Comparison of ENCODE assay signal across 12 cellular contexts in genomic region chr15:75350601-75351331, GRCh38. TPM values are rescaled to one million over a fixed set of nuclear protein-coding genes. Genes with fewer than 3 reads are reported as not detected.
DNase-seq lines count a peak whose midpoint lies in the region; ATAC-seq and FAIRE-seq lines count a peak whose summit lies in the region.
"Had no signal": no experiment of that assay in that cellular context is flagged by ENCODE, and none has a peak within 500 bp of the region (broad histone marks: within the 10 kb centered on the region; RNA-seq: fewer than 3 reads in every experiment).

No MANE protein-coding gene starts in this region.

- no peak for ATAC-seq in CD4-positive, CD25-positive, alpha-beta regulatory T cell (ENCODE audit: low read depth in 2 of 2)
- ATAC-seq in memory B cell (ENCODE audit: low read depth) (no peak), HG03521 (IDR thresholded peaks at IDR 0.05; ENCODE audit: unreplicated experiment) (no peak), HG03108 (IDR thresholded peaks at IDR 0.05; ENCODE audit: unreplicated experiment) (no peak)
- ATAC-seq: sciatic nerve had no signal

- CTCF ChIA-PET in activated CD4-positive, alpha-beta memory T cell treated with anti-CD3 and anti-CD28 coated beads for 36 hours (lab: Charles Lee): no interaction called here

- H3K27me3 ChIP-seq in CD4-positive, CD25-positive, alpha-beta regulatory T cell (ENCODE audit: control insufficient read depth, insufficient read depth, low read length): no peaks in the 10 kb centered on the region

- POLR2A ChIA-PET in activated CD4-positive, alpha-beta memory T cell treated with anti-CD3 and anti-CD28 coated beads for 36 hours (lab: Charles Lee): interaction anchor here (0.5 kb wide), 1 partner anchor 91 kb away, joined by 4 read pairs; no protein-coding TSS in a partner anchor

- H3K4me1 ChIP-seq in CD4-positive, CD25-positive, alpha-beta regulatory T cell (ENCODE audit: control insufficient read depth, insufficient read depth, low read length, poor library complexity, severe bottlenecking): peaks cover 32% of the 10 kb centered on the region

- H3K36me3 ChIP-seq in CD4-positive, CD25-positive, alpha-beta regulatory T cell (ENCODE audit: control insufficient read depth, insufficient read depth, low read length): peaks cover 8% of the 10 kb centered on the region
- H3K36me3 ChIP-seq: WERI-Rb-1 had no signal

- DNase-seq in CD4-positive, CD25-positive, alpha-beta regulatory T cell: no peak
- DNase-seq in Daoy (ENCODE audit: low read depth) (peak; percentile 22), memory B cell (ENCODE audit: low spot score in 2 of 2) (no peak), urothelium cell line (ENCODE audit: low spot score) (no peak)
- peak; percentile 24 for DNase-seq in activated CD4-positive, alpha-beta memory T cell treated with anti-CD3 and anti-CD28 coated beads for 36 hours
- DNase-seq: NCI-H2227 treated with DMSO at 0.1 percent for 48 hours, WERI-Rb-1 had no signal

- no peak for FAIRE-seq in urothelium cell line (lab: Jason Lieb, UNC)
- FAIRE-seq: colon had no signal

- H3K27ac Mint-ChIP-seq in CD4-positive, CD25-positive, alpha-beta regulatory T cell: peak overlapping the region; percentile 96 to 97 (median 96)
- peak overlapping the region; percentile 79 for H3K27ac Mint-ChIP-seq in activated CD4-positive, alpha-beta memory T cell treated with anti-CD3 and anti-CD28 coated beads for 36 hours
- H3K27ac Mint-ChIP-seq in memory B cell: peak overlapping the region; percentile 99

- H3K36me3 Mint-ChIP-seq in CD4-positive, CD25-positive, alpha-beta regulatory T cell: no peaks in the 10 kb centered on the region
- H3K36me3 Mint-ChIP-seq in activated CD4-positive, alpha-beta memory T cell treated with anti-CD3 and anti-CD28 coated beads for 36 hours: peaks cover 7% of the 10 kb centered on the region
- peaks cover 6% of the 10 kb centered on the region for H3K36me3 Mint-ChIP-seq in memory B cell

- H3K9me3 Mint-ChIP-seq in CD4-positive, CD25-positive, alpha-beta regulatory T cell: peaks cover 0 to 11% (median 5%) of the 10 kb centered on the region in 7 donors
- peaks cover 8% of the 10 kb centered on the region for H3K9me3 Mint-ChIP-seq in activated CD4-positive, alpha-beta memory T cell treated with anti-CD3 and anti-CD28 coated beads for 36 hours
- H3K9me3 Mint-ChIP-seq in memory B cell: peaks cover 5% of the 10 kb centered on the region

- no peak overlapping the region for H3K4me3 ChIP-seq in CD4-positive, CD25-positive, alpha-beta regulatory T cell (ENCODE audit: low read depth, low read length)
- H3K4me3 ChIP-seq: thoracic aorta had no signal

- peaks cover 0 to 18% of the 10 kb centered on the region in 2 experiments for H3K9me3 ChIP-seq in CD4-positive, CD25-positive, alpha-beta regulatory T cell (ENCODE audit: control insufficient read depth in 2 of 2, low read length in 2 of 2)
- H3K9me3 ChIP-seq: thoracic aorta had no signal

- intact Hi-C loops in activated CD4-positive, alpha-beta memory T cell treated with anti-CD3 and anti-CD28 coated beads for 36 hours (cut with micrococcal nuclease): loop anchor here (2.0 kb wide), 1 partner anchor 100 kb away; the partner anchor contains the start of gene SIN3A

- peak overlapping the region in 2 of 4 donors; percentile 57 to 59 for H3K4me3 Mint-ChIP-seq in CD4-positive, CD25-positive, alpha-beta regulatory T cell
- no peak overlapping the region for H3K4me3 Mint-ChIP-seq in activated CD4-positive, alpha-beta memory T cell treated with anti-CD3 and anti-CD28 coated beads for 36 hours
- no peak overlapping the region for H3K4me3 Mint-ChIP-seq in memory B cell

- H3K27me3 Mint-ChIP-seq in CD4-positive, CD25-positive, alpha-beta regulatory T cell: peaks cover 21% of the 10 kb centered on the region
- no peaks in the 10 kb centered on the region for H3K27me3 Mint-ChIP-seq in activated CD4-positive, alpha-beta memory T cell treated with anti-CD3 and anti-CD28 coated beads for 36 hours
- no peaks in the 10 kb centered on the region for H3K27me3 Mint-ChIP-seq in memory B cell

- peaks cover 12 to 45% (median 20%) of the 10 kb centered on the region in 4 donors for H3K4me1 Mint-ChIP-seq in CD4-positive, CD25-positive, alpha-beta regulatory T cell
- H3K4me1 Mint-ChIP-seq in activated CD4-positive, alpha-beta memory T cell treated with anti-CD3 and anti-CD28 coated beads for 36 hours (ENCODE audit: low read depth): peaks cover 28% of the 10 kb centered on the region
- H3K4me1 Mint-ChIP-seq in memory B cell: peaks cover 23% of the 10 kb centered on the region

- H3K27ac ChIP-seq in CD4-positive, CD25-positive, alpha-beta regulatory T cell (ENCODE audit: insufficient read depth, low read length, poor library complexity, severe bottlenecking): peak overlapping the region; percentile 70
- H3K27ac ChIP-seq: thoracic aorta, WERI-Rb-1 had no signal

RNA-seq across cellular contexts. Expression of gene NEIL1, which starts 3.9 kb away (rescaled TPM):
- total RNA-seq in CD4-positive, CD25-positive, alpha-beta regulatory T cell: 23.7 TPM
- polyA plus RNA-seq in CD4-positive, CD25-positive, alpha-beta regulatory T cell: 1 to 10 TPM; 1.1 to 3.4 (median 1.4) TPM
- not detected in 2 replicates for total RNA-seq in Daoy (2014; rRNA removed; shearing (Covaris generic))
- total RNA-seq in activated CD4-positive, alpha-beta memory T cell treated with anti-CD3 and anti-CD28 coated beads for 36 hours: 10 to 100 TPM in 1 of 2 experiments, 1 to 10 TPM in 1; 9.8 to 10.1 TPM

RNA-seq across cellular contexts. Expression of gene COMMD4, which starts 14.9 kb away (rescaled TPM):
- 30.3 TPM for total RNA-seq in CD4-positive, CD25-positive, alpha-beta regulatory T cell
- polyA plus RNA-seq in CD4-positive, CD25-positive, alpha-beta regulatory T cell: 10 to 100 TPM; 44.7 to 68.1 (median 56.6) TPM
- total RNA-seq in Daoy (2014; rRNA removed; shearing (Covaris generic)): 99.4 and 108 TPM in 2 replicates
- 10 to 100 TPM; 83.3 to 87.8 TPM for total RNA-seq in activated CD4-positive, alpha-beta memory T cell treated with anti-CD3 and anti-CD28 coated beads for 36 hours

RNA-seq across cellular contexts. Expression of gene MAN2C1, which starts 17.6 kb away (rescaled TPM):
- 353 TPM for total RNA-seq in CD4-positive, CD25-positive, alpha-beta regulatory T cell
- 10 to 100 TPM; 21.4 to 32.9 (median 30.6) TPM for polyA plus RNA-seq in CD4-positive, CD25-positive, alpha-beta regulatory T cell
- 77.1 and 77.9 TPM in 2 replicates for total RNA-seq in Daoy (2014; rRNA removed; shearing (Covaris generic))
- total RNA-seq in activated CD4-positive, alpha-beta memory T cell treated with anti-CD3 and anti-CD28 coated beads for 36 hours: 100 to 1,000 TPM; 177 to 192 TPM

Comparison
In these comparisons a context has a peak if more than half of its experiments do, and no peak if none do; other contexts are left out.
1. DNase-seq: peak in Daoy (single experiment) and activated CD4-positive, alpha-beta memory T cell treated with anti-CD3 and anti-CD28 coated beads for 36 hours (single experiment); none in CD4-positive, CD25-positive, alpha-beta regulatory T cell (0 of 3), memory B cell (0 of 2) and urothelium cell line (single experiment).
2. RNA of gene NEIL1, which starts 3.9 kb away (total RNA-seq): 23.7 TPM in CD4-positive, CD25-positive, alpha-beta regulatory T cell (single experiment) and 9.8 to 10.1 TPM in activated CD4-positive, alpha-beta memory T cell treated with anti-CD3 and anti-CD28 coated beads for 36 hours; not detected in Daoy; every median in the first group is over 10 times any median in the second.
3. Peak in every context shown above with its lines, with median percentiles within 50 percentile points of each other: H3K27ac Mint-ChIP-seq.